In genomic region chr10:78859769-78860168, GRCh38 we compare ENCODE assay signal across 20 cellular contexts.
"Had no signal": no experiment of that assay in that cellular context is flagged by ENCODE, and none has a peak within 500 bp of the region (broad histone marks: within the 10 kb centered on the region; RNA-seq: fewer than 3 reads in every experiment).

No MANE protein-coding gene starts in this region.

- H3K27ac ChIP-seq: colonic mucosa, epithelial cell of prostate, esophagus squamous epithelium, pancreas, right atrium auricular region, tibial nerve, VCaP had no signal

- H3K4me3 ChIP-seq: colonic mucosa, esophagus squamous epithelium, pancreas, right atrium auricular region, tibial nerve had no signal

- H3K9me3 ChIP-seq: colonic mucosa, esophagus squamous epithelium, pancreas, right atrium auricular region, tibial nerve had no signal

- H3K36me3 ChIP-seq: colonic mucosa, esophagus squamous epithelium, pancreas, right atrium auricular region, tibial nerve had no signal

- H3K27me3 ChIP-seq: colonic mucosa, esophagus squamous epithelium, pancreas, right atrium auricular region, tibial nerve had no signal

- DNase-seq: activated CD4-positive, alpha-beta T cell treated with anti-CD3 and anti-CD28 coated beads for 48 hours; activated CD4-positive, alpha-beta T cell treated with anti-CD3 and anti-CD28 coated beads, Interleukin-2, amount 50 U/mL, for 48 hours; activated naive CD4-positive, alpha-beta T cell; activated T-cell treated with anti-CD3 and anti-CD28 coated beads, Interleukin-2, amount 50 U/mL, for 48 hours; cerebellar nuclear complex; effector CD8-positive, alpha-beta T cell; esophagus squamous epithelium; foreskin melanocyte; left ventricle myocardium superior; naive B cell; nephron progenitor cell; pancreas; stimulated activated CD4-positive, alpha-beta T cell treated with anti-CD3 and anti-CD28 coated beads, Interleukin-2, amount 100 ng/mL, for 48 hours; stimulated activated naive CD4-positive, alpha-beta T cell treated with Interleukin-2 at 50 U/mL for 16 hours; T-helper 9 cell had no signal

- H3K4me1 ChIP-seq: colonic mucosa, pancreas had no signal
